In the genomic region with DNA sequence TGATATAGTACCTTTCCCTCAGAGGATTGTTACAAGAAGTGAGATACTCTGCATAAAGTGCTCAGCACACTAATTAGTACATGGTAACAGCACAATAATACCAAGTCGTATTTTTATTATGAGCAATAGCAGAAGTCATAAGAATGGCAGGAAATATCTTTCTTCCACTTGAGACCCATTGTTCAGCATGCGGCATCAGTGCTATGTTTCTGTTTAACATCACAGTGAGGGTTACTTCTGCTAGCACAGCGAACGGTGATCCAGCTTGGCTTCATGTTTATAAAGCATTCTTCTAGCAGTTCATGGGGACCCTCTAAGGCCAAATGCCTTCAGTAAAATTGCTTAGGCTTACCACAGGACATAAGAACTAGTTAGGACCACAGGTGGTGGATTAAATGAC, we compare ENCODE assay signal across 22 cellular contexts.
"Had no signal": no experiment of that assay in that cellular context is flagged by ENCODE, and none has a peak within 500 bp of the region (broad histone marks: within the 10 kb centered on the region; RNA-seq: fewer than 3 reads in every experiment).

No MANE protein-coding gene starts in this region.

- H3K36me3 ChIP-seq: colonic mucosa, esophagus squamous epithelium, gastrocnemius medialis, heart right ventricle, left lung, lower lobe of right lung had no signal

- DNase-seq: cortex of kidney; dorsolateral prefrontal cortex; effector CD4-positive, alpha-beta T cell; effector memory CD4-positive, alpha-beta T cell; esophagus squamous epithelium; foreskin fibroblast; gastrocnemius medialis; head of caudate nucleus; heart right ventricle; hippocampal formation; left cardiac atrium; left lung; left ventricle myocardium superior; lower lobe of right lung; mammary epithelial cell; mesenchymal stem cell; naive B cell had no signal

- ATAC-seq: gastrocnemius medialis, heart right ventricle, left lung, left ventricle myocardium superior, lower lobe of right lung had no signal

- FAIRE-seq: islet of Langerhans, keratinocyte had no signal

- H3K4me3 ChIP-seq: colonic mucosa, dorsolateral prefrontal cortex, esophagus squamous epithelium, gastrocnemius medialis, heart right ventricle, left lung, lower lobe of right lung, mucosa of descending colon had no signal

- H3K27me3 ChIP-seq: colonic mucosa, dorsolateral prefrontal cortex, esophagus squamous epithelium, gastrocnemius medialis, heart right ventricle, left lung had no signal

- H3K27ac ChIP-seq: epithelial cell of prostate, esophagus squamous epithelium, gastrocnemius medialis, heart right ventricle, left lung, lower lobe of right lung had no signal

- H3K9me3 ChIP-seq: colonic mucosa, esophagus squamous epithelium, gastrocnemius medialis, heart right ventricle, left lung, lower lobe of right lung, mucosa of descending colon had no signal

- H3K4me1 ChIP-seq: gastrocnemius medialis, left lung had no signal
